ENCODE assay signal across 2 cellular contexts in the genomic region with DNA sequence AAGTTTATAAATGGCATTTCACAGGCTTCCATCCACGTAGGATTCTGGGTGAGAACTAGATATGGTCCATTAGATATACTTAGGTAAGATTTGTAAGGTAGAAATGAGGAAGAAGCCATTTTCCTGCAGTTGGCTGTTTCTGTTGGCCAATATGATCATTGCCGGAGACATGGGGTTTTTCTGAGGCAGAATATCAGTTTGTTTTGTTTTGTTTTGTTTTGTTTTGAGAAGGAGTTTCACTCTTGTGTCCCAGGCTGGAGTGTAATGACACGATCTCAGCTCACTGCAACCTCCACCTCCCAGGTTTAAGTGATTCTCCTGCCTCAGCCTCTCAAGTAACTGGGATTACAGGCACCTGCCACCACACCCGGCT.
TF ChIP-seq lines count a peak whose summit lies in the region.

No MANE protein-coding gene starts in this region.

TF ChIP-seq in GM23338, 12 proteins besides CTCF, POLR2A, EP300 and RAD21:
- TF ChIP-seq JUNB (IDR thresholded peaks at IDR 0.05; ENCODE audit: unreplicated experiment) (no peak), EZH2phosphoT487 (IDR thresholded peaks at IDR 0.05; ENCODE audit: unreplicated experiment) (no peak)
- TF ChIP-seq, protein P1, sequence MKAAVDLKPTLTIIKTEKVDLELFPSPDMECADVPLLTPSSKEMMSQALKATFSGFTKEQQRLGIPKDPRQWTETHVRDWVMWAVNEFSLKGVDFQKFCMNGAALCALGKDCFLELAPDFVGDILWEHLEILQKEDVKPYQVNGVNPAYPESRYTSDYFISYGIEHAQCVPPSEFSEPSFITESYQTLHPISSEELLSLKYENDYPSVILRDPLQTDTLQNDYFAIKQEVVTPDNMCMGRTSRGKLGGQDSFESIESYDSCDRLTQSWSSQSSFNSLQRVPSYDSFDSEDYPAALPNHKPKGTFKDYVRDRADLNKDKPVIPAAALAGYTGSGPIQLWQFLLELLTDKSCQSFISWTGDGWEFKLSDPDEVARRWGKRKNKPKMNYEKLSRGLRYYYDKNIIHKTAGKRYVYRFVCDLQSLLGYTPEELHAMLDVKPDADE (IDR thresholded peaks at IDR 0.05): no peak
TF ChIP-seq in GM23338: peak in this region for 0.

TF ChIP-seq in H1, 55 proteins besides CTCF, POLR2A, EP300 and RAD21:
- no peak for TF ChIP-seq RNF2 (IDR thresholded peaks at IDR 0.05; ENCODE audit: borderline replicate concordance, low read depth, low read length, missing control alignments, poor library complexity, severe bottlenecking)
- TF ChIP-seq JUND (IDR thresholded peaks at IDR 0.05; ENCODE audit: low read length): no peak
- no peak for TF ChIP-seq SP1 (IDR thresholded peaks at IDR 0.05; ENCODE audit: low read depth, low read length)
- TF ChIP-seq TCF12 (IDR thresholded peaks at IDR 0.05; ENCODE audit: low read depth, low read length): no peak
- TF ChIP-seq TAF1 (IDR thresholded peaks at IDR 0.05; ENCODE audit: low read depth, low read length): no peak
- no peak for TF ChIP-seq ASH2L (IDR thresholded peaks at IDR 0.05; ENCODE audit: low read length)
TF ChIP-seq in H1: peak in this region for 0.
